In the genomic region with DNA sequence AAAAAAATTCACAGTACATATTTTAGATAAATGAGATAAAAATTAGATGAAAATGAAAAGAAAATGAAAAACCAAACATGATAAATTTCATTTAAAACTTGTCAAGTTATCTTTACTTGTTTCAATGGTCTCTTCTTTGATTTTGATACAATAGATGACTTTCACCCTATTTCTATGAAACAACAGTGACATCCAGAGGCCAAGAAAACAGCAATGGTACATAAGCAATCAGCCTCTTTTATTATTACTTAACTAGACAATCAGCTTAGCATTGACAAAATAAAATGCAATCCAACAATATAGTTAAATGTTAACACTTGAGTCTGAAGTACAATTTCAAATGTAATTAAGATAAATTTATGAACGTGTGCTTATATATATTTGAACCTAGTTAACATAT, we compare ENCODE assay signal across 10 cellular contexts.
DNase-seq lines count a peak whose midpoint lies in the region; ATAC-seq, FAIRE-seq and TF ChIP-seq lines count a peak whose summit lies in the region.
"Had no signal": no experiment of that assay in that cellular context is flagged by ENCODE, and none has a peak within 500 bp of the region (broad histone marks: within the 10 kb centered on the region; RNA-seq: fewer than 3 reads in every experiment).

No MANE protein-coding gene starts in this region.

- no peak overlapping the region for H3K27ac ChIP-seq in SK-N-MC
- H3K27ac ChIP-seq in gastroesophageal sphincter, result no peak overlapping the region
- H3K27ac ChIP-seq: lower lobe of right lung had no signal

- H3K36me3 ChIP-seq in SK-N-MC (ENCODE audit: insufficient read depth, low read length) (no peaks in the 10 kb centered on the region; the same call in 1 of the 2 replicates), gastroesophageal sphincter (peaks cover 0 to 10% of the 10 kb centered on the region in 2 donors)

- H3K9me3 ChIP-seq in SK-N-MC (ENCODE audit: low read depth, low read length), result no peaks in the 10 kb centered on the region
- H3K9me3 ChIP-seq in gastroesophageal sphincter, result no peaks in the 10 kb centered on the region
- H3K9me3 ChIP-seq: lower lobe of right lung had no signal

- TF ChIP-seq POLR2A in gastroesophageal sphincter (IDR thresholded peaks at IDR 0.05), result no peak

- FAIRE-seq in islet of Langerhans (lab: Jason Lieb, UNC), result peak; percentile 71

- no peaks in the 10 kb centered on the region for H3K4me1 Mint-ChIP-seq in HFFc6 (ENCODE audit: low read depth)

- H3K4me3 Mint-ChIP-seq in HFFc6, result no peak overlapping the region

- H3K27ac Mint-ChIP-seq in HFFc6, result no peak overlapping the region

- TF ChIP-seq CTCF in HFFc6 (IDR thresholded peaks at IDR 0.05) (peak; percentile 18; the same call in 1 of the 2 replicates), GM20000 (IDR thresholded peaks at IDR 0.05; ENCODE audit: extremely low read depth, missing control alignments) (no peak), gastroesophageal sphincter (IDR thresholded peaks at IDR 0.05) (no peak)

- no peaks in the 10 kb centered on the region for H3K27me3 Mint-ChIP-seq in HFFc6 (ENCODE audit: insufficient read depth)

- no peaks in the 10 kb centered on the region for H3K27me3 ChIP-seq in gastroesophageal sphincter

- ATAC-seq in GM18519 (IDR thresholded peaks at IDR 0.05; ENCODE audit: low FRiP score, unreplicated experiment) (no peak), gastroesophageal sphincter (no peak)
- ATAC-seq: lower lobe of right lung had no signal

- TF ChIP-seq EP300 in gastroesophageal sphincter (IDR thresholded peaks at IDR 0.05), result no peak

- in situ Hi-C loops in ACHN (cut with HindIII; ENCODE audit: low pct_ligation_motif_present, low pct_unique_long_range_greater_than_20kb, low sequenced_read_pairs), result no loop called here

- no peaks in the 10 kb centered on the region for H3K9me3 Mint-ChIP-seq in HFFc6

- no peaks in the 10 kb centered on the region for H3K36me3 Mint-ChIP-seq in HFFc6 (ENCODE audit: low read depth)

- DNase-seq in ACHN (peak; percentile 18), HFFc6 (no peak), SK-N-MC (ENCODE audit: low read depth, low spot score) (peak; percentile 10), GM20000 (ENCODE audit: low spot score) (no peak), COLO668 (lab: John Stamatoyannopoulos, UW; ENCODE audit: unreplicated experiment) (no peak)
- DNase-seq: amniotic stem cell, lower lobe of right lung had no signal

- no peak overlapping the region for H3K9ac ChIP-seq in SK-N-MC (ENCODE audit: insufficient read length)

- H3K4me3 ChIP-seq in SK-N-MC (no peak overlapping the region), gastroesophageal sphincter (no peak overlapping the region)
- H3K4me3 ChIP-seq: lower lobe of right lung had no signal

- no peaks in the 10 kb centered on the region for H3K4me1 ChIP-seq in gastroesophageal sphincter
- H3K4me1 ChIP-seq: lower lobe of right lung had no signal

- 56 to 64% methylated on average over 1 of the region's 1 CpG for WGBS in gastroesophageal sphincter (ENCODE audit: low coverage in 1 of 2), 2 donors

Comparison
In these comparisons a context has a peak if more than half of its experiments do, and no peak if none do; other contexts are left out.
1. DNase-seq: peak in ACHN (single experiment) and SK-N-MC (single experiment); none in HFFc6 (single experiment), GM20000 (single experiment) and COLO668 (single experiment).